In genomic region chr10:110229155-110229554, GRCh38 we compare ENCODE assay signal across 15 cellular contexts.
"Had no signal": no experiment of that assay in that cellular context is flagged by ENCODE, and none has a peak within 500 bp of the region (broad histone marks: within the 10 kb centered on the region; RNA-seq: fewer than 3 reads in every experiment).

No MANE protein-coding gene starts in this region.

- H2AFZ ChIP-seq: parathyroid adenoma had no signal

- H3K36me3 ChIP-seq: left lung had no signal

- H3K4me3 ChIP-seq: heart right ventricle, left lung, tibial nerve had no signal

- H3K9me3 ChIP-seq: heart right ventricle, left lung, neutrophil, tibial nerve had no signal

- H3K9me3 Mint-ChIP-seq: activated CD4-positive, alpha-beta T cell treated with anti-CD3 and anti-CD28 coated beads, Interleukin-2, amount 10 ng/mL, durations not matched to agents 24 days and 14 days; activated CD8-positive, alpha-beta T cell treated with anti-CD3 and anti-CD28 coated beads for 36 hours; activated naive CD4-positive, alpha-beta T cell treated with anti-CD3 and anti-CD28 coated beads for 36 hours; activated T-helper 2 cell treated with anti-CD3 and anti-CD28 coated beads, Interferon-gamma antibody, Interleukin-2, Interleukin-4, amounts not matched to agents 10 μg/mL and 5 μg/mL and 100 μg/mL, durations not matched to agents 14 hours and 24 hours and 36 hours; endodermal cell; memory B cell; stimulated activated naive B cell treated with anti-CD40 and anti-IgM and Interleukin-4, amounts not matched to agents 10 μg/mL and 1 μg/mL and 100 μg/mL, for 72 hours had no signal

- H3K79me2 ChIP-seq: parathyroid adenoma had no signal

- H3K27me3 Mint-ChIP-seq: activated CD8-positive, alpha-beta T cell treated with anti-CD3 and anti-CD28 coated beads for 36 hours; memory B cell; stimulated activated naive B cell treated with anti-CD40 and anti-IgM and Interleukin-4, amounts not matched to agents 10 μg/mL and 1 μg/mL and 100 μg/mL, for 72 hours had no signal

- H3K27me3 ChIP-seq: heart right ventricle, left lung, neutrophil, tibial nerve had no signal

- H3K27ac ChIP-seq: left lung, neutrophil, parathyroid adenoma had no signal

- DNase-seq: activated CD4-positive, alpha-beta T cell treated with anti-CD3 and anti-CD28 coated beads, Interleukin-2, amount 10 ng/mL, durations not matched to agents 24 days and 14 days; activated CD8-positive, alpha-beta T cell treated with anti-CD3 and anti-CD28 coated beads for 36 hours; activated naive CD4-positive, alpha-beta T cell treated with anti-CD3 and anti-CD28 coated beads for 36 hours; activated T-cell treated with anti-CD3 and anti-CD28 coated beads, Interleukin-2, amount 50 U/mL, for 1 hour; endodermal cell; heart right ventricle; left lung; stimulated activated naive B cell treated with anti-CD40 and anti-IgM and Interleukin-4, amounts not matched to agents 10 μg/mL and 1 μg/mL and 100 μg/mL, for 72 hours; T-helper 1 cell; T-helper 9 cell had no signal

- H3K27ac Mint-ChIP-seq: activated CD4-positive, alpha-beta T cell treated with anti-CD3 and anti-CD28 coated beads, Interleukin-2, amount 10 ng/mL, durations not matched to agents 24 days and 14 days; activated CD8-positive, alpha-beta T cell treated with anti-CD3 and anti-CD28 coated beads for 36 hours; activated naive CD4-positive, alpha-beta T cell treated with anti-CD3 and anti-CD28 coated beads for 36 hours; activated T-helper 2 cell treated with anti-CD3 and anti-CD28 coated beads, Interferon-gamma antibody, Interleukin-2, Interleukin-4, amounts not matched to agents 10 μg/mL and 5 μg/mL and 100 μg/mL, durations not matched to agents 14 hours and 24 hours and 36 hours; endodermal cell; memory B cell had no signal

- H3K9ac ChIP-seq: parathyroid adenoma had no signal

- ATAC-seq: activated CD8-positive, alpha-beta T cell treated with anti-CD3 and anti-CD28 coated beads for 36 hours; heart right ventricle; left lung; stimulated activated naive B cell treated with anti-CD40 and anti-IgM and Interleukin-4, amounts not matched to agents 10 μg/mL and 1 μg/mL and 100 μg/mL, for 72 hours had no signal

- H3K4me1 ChIP-seq: parathyroid adenoma had no signal

- H3K4me3 Mint-ChIP-seq: activated CD4-positive, alpha-beta T cell treated with anti-CD3 and anti-CD28 coated beads, Interleukin-2, amount 10 ng/mL, durations not matched to agents 24 days and 14 days; activated CD8-positive, alpha-beta T cell treated with anti-CD3 and anti-CD28 coated beads for 36 hours; endodermal cell; memory B cell had no signal
